In the genomic region with DNA sequence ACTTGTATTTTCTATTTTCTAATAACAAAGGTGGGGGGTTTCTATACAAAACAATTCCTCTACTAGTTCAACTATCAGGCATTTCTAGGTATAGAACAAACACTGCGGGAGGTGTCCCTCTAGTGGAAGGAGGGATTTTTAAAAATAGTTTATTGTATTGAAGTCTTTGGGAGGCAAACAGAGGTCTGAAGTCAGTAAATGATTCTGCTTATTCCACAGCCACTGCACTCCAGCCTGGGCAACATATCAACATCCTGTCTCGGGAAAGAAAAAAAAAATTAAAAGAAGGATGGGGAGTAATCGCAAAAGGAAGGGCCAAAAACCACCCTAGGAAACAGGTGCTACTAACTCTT, we compare ENCODE assay signal across 8 cellular contexts. TPM values are rescaled to one million over a fixed set of nuclear protein-coding genes. Genes with fewer than 3 reads are reported as not detected.
A peak's percentile ranks its signal among the peaks of the same experiment; 100 is the strongest.
DNase-seq lines count a peak whose midpoint lies in the region; ATAC-seq and TF ChIP-seq lines count a peak whose summit lies in the region.

No MANE protein-coding gene starts in this region.

- H3K9ac ChIP-seq in iPS-20b (ENCODE audit: low read depth, low read length) (peak overlapping the region; percentile 58; the same call in 1 of the 2 replicates), smooth muscle cell (ENCODE audit: low read depth) (no peak overlapping the region)

- H3K4me3 ChIP-seq in A673 (ENCODE audit: low read depth, low read length, poor library complexity, severe bottlenecking) (peak overlapping the region; percentile 95), astrocyte of the cerebellum (ENCODE audit: low read depth, low read length) (no peak overlapping the region), iPS-20b (ENCODE audit: low read length) (peak overlapping the region; percentile 51), smooth muscle cell (peak overlapping the region; percentile 36)

- H3K4me1 ChIP-seq in A673 (ENCODE audit: insufficient read depth, low read length, poor library complexity, severe bottlenecking) (peaks cover 7% of the 10 kb centered on the region), iPS-20b (ENCODE audit: insufficient read depth, low read length) (peaks cover 4% of the 10 kb centered on the region; the same call in 1 of the 2 replicates), smooth muscle cell (ENCODE audit: low read depth) (peaks cover 10% of the 10 kb centered on the region)

- no peaks in the 10 kb centered on the region for H3K9me3 ChIP-seq in A673 (ENCODE audit: low read depth, low read length, poor library complexity, severe bottlenecking)
- no peaks in the 10 kb centered on the region for H3K9me3 ChIP-seq in iPS-20b (ENCODE audit: insufficient read depth, low read depth, low read length)
- no peaks in the 10 kb centered on the region for H3K9me3 ChIP-seq in smooth muscle cell (replicated peaks; ENCODE audit: low read depth)

- no TSS peak for BruUV-seq in A673 (replicated peaks; lab: Mats Ljungman, UMichigan)

- POLR2A ChIA-PET in A673 (lab: Charles Lee; ENCODE audit: low non-redundant PET), result no interaction called here

- TF ChIP-seq CTCF in A673 (conservative IDR thresholded peaks at IDR 0.05; ENCODE audit: low read depth, low read length) (no peak), GM20000 (IDR thresholded peaks at IDR 0.05; ENCODE audit: extremely low read depth, missing control alignments) (peak; percentile 32), astrocyte of the cerebellum (IDR thresholded peaks at IDR 0.05; ENCODE audit: low read depth, low read length, missing control alignments) (no peak), smooth muscle cell (IDR thresholded peaks at IDR 0.05; ENCODE audit: borderline replicate concordance, insufficient read depth, poor library complexity, severe bottlenecking) (no peak)

- no peaks in the 10 kb centered on the region for H3F3A ChIP-seq in smooth muscle cell (ENCODE audit: low read depth)

- H3K27me3 ChIP-seq in A673 (replicated peaks; ENCODE audit: insufficient read depth, low read depth, low read length, poor library complexity), result no peaks in the 10 kb centered on the region
- no peaks in the 10 kb centered on the region for H3K27me3 ChIP-seq in iPS-20b (ENCODE audit: insufficient read depth, low read length)
- no peaks in the 10 kb centered on the region for H3K27me3 ChIP-seq in smooth muscle cell (ENCODE audit: low read depth)

- H4K20me1 ChIP-seq in smooth muscle cell (ENCODE audit: low read depth), result no peaks in the 10 kb centered on the region

- intact Hi-C loops in A673 (cut with micrococcal nuclease; ENCODE audit: unreplicated experiment), result no loop called here

- 29% methylated on average over 3 of the region's 3 CpGs for WGBS in smooth muscle cell (ENCODE audit: low lambda C conversion rate)

- H3K36me3 ChIP-seq in A673 (ENCODE audit: insufficient read depth, low read length, poor library complexity, severe bottlenecking) (peaks cover 12% of the 10 kb centered on the region), iPS-20b (ENCODE audit: insufficient read depth, low read depth, low read length) (peaks cover 9% of the 10 kb centered on the region; the same call in 1 of the 2 replicates), smooth muscle cell (ENCODE audit: low read depth) (no peaks in the 10 kb centered on the region)

- in situ Hi-C loops in astrocyte of the cerebellum (cut with HindIII; ENCODE audit: low sequenced_read_pairs), result no loop called here

- CTCF ChIA-PET in A673 (lab: Charles Lee), result interaction anchor here (0.9 to 1.4 kb wide), 3 partner anchors 16 to 94 kb away, joined by 3 to 5 read pairs (median 4); no protein-coding TSS in a partner anchor

- H3K4me2 ChIP-seq in smooth muscle cell, result peak overlapping the region; percentile 75

- ATAC-seq in GM19395 (IDR thresholded peaks at IDR 0.05; ENCODE audit: unreplicated experiment), result no peak

- H3K79me2 ChIP-seq in smooth muscle cell (ENCODE audit: low read depth), result peaks cover 5% of the 10 kb centered on the region

- H2AFZ ChIP-seq in smooth muscle cell (ENCODE audit: low read depth), result no peak overlapping the region

- DNase-seq in A673 (ENCODE audit: low spot score) (peak; percentile 62), GM20000 (ENCODE audit: low spot score) (peak; percentile 38), NCI-H69 (lab: John Stamatoyannopoulos, UW) (peak; percentile 71), astrocyte of the cerebellum (ENCODE audit: low read depth) (peak; percentile 22), smooth muscle cell (lab: John Stamatoyannopoulos, UW; ENCODE audit: unreplicated experiment) (no peak), mucosa of gallbladder (ENCODE audit: low spot score) (no peak)

- no peak overlapping the region for H3K27ac ChIP-seq in A673 (ENCODE audit: low read depth, low read length, poor library complexity, severe bottlenecking)
- H3K27ac ChIP-seq in iPS-20b (ENCODE audit: low read length), result no peak overlapping the region
- H3K27ac ChIP-seq in smooth muscle cell (ENCODE audit: low read depth), result no peak overlapping the region

RNA-seq across cellular contexts. Expression of a gene that starts 0.6 kb away (rescaled TPM):
- total RNA-seq in A673 (2021) (18.5 and 18.8 TPM in 2 replicates), smooth muscle cell (10.3 and 10.6 TPM in 2 replicates), mucosa of gallbladder (11.9 TPM)
- 17.4 and 27.4 TPM in 2 replicates for polyA plus RNA-seq in smooth muscle cell

Comparison
In these comparisons a context has a peak if more than half of its experiments do, and no peak if none do; other contexts are left out.
1. DNase-seq: peak in A673 (single experiment), GM20000 (single experiment), NCI-H69 (single experiment) and astrocyte of the cerebellum (single experiment); none in smooth muscle cell (single experiment) and mucosa of gallbladder (single experiment).